12 cellular contexts compared by ENCODE assay signal in the genomic region with DNA sequence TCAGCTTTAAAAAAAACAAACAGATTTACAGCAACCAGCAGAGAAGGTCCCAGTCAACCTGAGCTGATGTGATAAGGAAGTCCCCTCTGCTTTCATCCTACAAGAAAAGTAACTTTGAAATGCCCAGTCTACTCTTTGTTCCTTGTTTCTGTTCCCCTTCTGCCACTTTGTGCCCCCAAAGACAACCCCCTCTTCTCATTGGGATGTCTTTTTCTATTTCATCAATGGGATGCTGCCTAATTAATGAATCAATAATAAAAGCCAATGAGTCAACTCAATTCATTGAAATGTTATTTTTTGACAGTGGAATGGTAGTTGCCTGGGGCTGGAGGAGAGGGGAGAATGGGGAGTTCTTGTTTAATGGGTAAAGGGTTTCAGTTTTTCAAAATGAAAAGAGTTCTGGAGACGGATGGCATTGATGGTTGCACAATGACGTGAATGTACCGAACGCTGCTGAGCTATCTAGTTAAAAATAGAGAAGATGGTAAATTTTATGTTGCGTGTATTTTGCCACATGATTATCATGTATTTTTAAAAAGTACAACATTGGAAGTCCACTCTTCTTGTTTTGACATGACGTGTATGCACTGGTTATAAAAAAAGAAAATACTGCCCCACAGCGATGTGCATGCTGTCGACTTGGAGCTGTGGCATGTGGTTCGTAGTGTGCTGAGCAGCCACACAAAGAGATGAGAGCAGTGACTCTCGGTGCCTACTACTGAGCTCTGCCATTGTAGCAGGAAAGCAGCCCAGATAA. TPM values are rescaled to one million over a fixed set of nuclear protein-coding genes. Genes with fewer than 3 reads are reported as not detected.
DNase-seq lines count a peak whose midpoint lies in the region; ATAC-seq and TF ChIP-seq lines count a peak whose summit lies in the region.
"Had no signal": no experiment of that assay in that cellular context is flagged by ENCODE, and none has a peak within 500 bp of the region (broad histone marks: within the 10 kb centered on the region; RNA-seq: fewer than 3 reads in every experiment).

No MANE protein-coding gene starts in this region.

- peaks cover 5% of the 10 kb centered on the region; the same call in 1 of the 2 replicates for H3K9me2 ChIP-seq in GM23338 (ENCODE audit: insufficient read depth)

- H3K27ac ChIP-seq in GM23338 (ENCODE audit: low read depth) = no peak overlapping the region
- H3K27ac ChIP-seq: parathyroid adenoma had no signal

- no peak for DNase-seq in GM23338 (ENCODE audit: low spot score)
- DNase-seq in NOMO-1 treated with dmso at 0.1 percent for 144 hours (lab: John Stamatoyannopoulos, UW; ENCODE audit: unreplicated experiment) = peak; percentile 80
- no peak for DNase-seq in naive B cell
- DNase-seq in hepatic stellate cell (ENCODE audit: low spot score) = no peak
- DNase-seq in activated CD4-positive, alpha-beta T cell treated with anti-CD3 and anti-CD28 coated beads for 4 hours = no peak
- no peak for DNase-seq in endothelial cell (ENCODE audit: low spot score)
- no peak for DNase-seq in UCSD-AML1 (lab: John Stamatoyannopoulos, UW; ENCODE audit: unreplicated experiment)
- DNase-seq: activated gamma-delta T cell treated with Interleukin-2 at 50 U/mL for 16 hours, NCI-H1694 had no signal

- ATAC-seq in GM18861 (IDR thresholded peaks at IDR 0.05; ENCODE audit: unreplicated experiment) (peak; percentile 57), GM23338 (no peak), naive B cell (ENCODE audit: low read depth in 2 of 2) (peak; percentile 78 to 80)

- no peaks in the 10 kb centered on the region for H3K36me3 Mint-ChIP-seq in GM23338 (ENCODE audit: low read depth)
- H3K36me3 Mint-ChIP-seq in naive B cell = no peaks in the 10 kb centered on the region
- no peaks in the 10 kb centered on the region for H3K36me3 Mint-ChIP-seq in endothelial cell (ENCODE audit: low read depth, unreplicated experiment)
- H3K36me3 Mint-ChIP-seq: brain had no signal

- H3K4me3 ChIP-seq in GM23338 = no peak overlapping the region

- H4K20me1 ChIP-seq in GM23338 (replicated peaks; ENCODE audit: insufficient read depth) = no peaks in the 10 kb centered on the region

- no peak overlapping the region for H3K4me2 ChIP-seq in GM23338

- H3K36me3 ChIP-seq in GM23338 (ENCODE audit: insufficient read depth) = no peaks in the 10 kb centered on the region

- H3K4me1 ChIP-seq in GM23338 (ENCODE audit: insufficient read depth) = 0 out of 2 replicates have a peak, but pooled peaks cover 5% of the 10 kb centered on the region
- H3K4me1 ChIP-seq: parathyroid adenoma had no signal

- no peaks in the 10 kb centered on the region for H3F3A ChIP-seq in GM23338 (replicated peaks; ENCODE audit: low read depth)

- TF ChIP-seq CTCF in GM23338 (conservative IDR thresholded peaks at IDR 0.05; ENCODE audit: low read depth in 2 of 2) (no peak), endothelial cell (IDR thresholded peaks at IDR 0.05; ENCODE audit: unreplicated experiment) (no peak)

- peaks cover 3% of the 10 kb centered on the region for H3K27me3 Mint-ChIP-seq in GM23338 (ENCODE audit: insufficient read depth, low read depth, poor library complexity)
- H3K27me3 Mint-ChIP-seq in naive B cell = peaks cover 1 to 9% (median 2%) of the 10 kb centered on the region in 3 donors
- peaks cover 3% of the 10 kb centered on the region for H3K27me3 Mint-ChIP-seq in endothelial cell (ENCODE audit: unreplicated experiment)

- H3K27ac Mint-ChIP-seq in GM23338 (no peak overlapping the region), naive B cell (peak overlapping the region in 4 of 6 donors; percentile 12 to 96 (median 48)), endothelial cell (ENCODE audit: unreplicated experiment) (no peak overlapping the region)
- H3K27ac Mint-ChIP-seq: brain had no signal

- no peaks in the 10 kb centered on the region for H3K27me3 ChIP-seq in GM23338 (ENCODE audit: insufficient read depth)

- H3K79me2 ChIP-seq in GM23338 (replicated peaks; ENCODE audit: insufficient read depth) = no peaks in the 10 kb centered on the region
- H3K79me2 ChIP-seq: parathyroid adenoma had no signal

- 0 out of 2 replicates have a peak overlapping the region, but pooled peaks have one; percentile 59 for H2AFZ ChIP-seq in GM23338
- H2AFZ ChIP-seq: parathyroid adenoma had no signal

- no peak overlapping the region for H3K4me3 Mint-ChIP-seq in GM23338
- H3K4me3 Mint-ChIP-seq in naive B cell = peak overlapping the region in 2 of 8 donors; percentile 38 to 48
- no peak overlapping the region for H3K4me3 Mint-ChIP-seq in endothelial cell (ENCODE audit: unreplicated experiment)
- H3K4me3 Mint-ChIP-seq: brain had no signal

- H3K9me3 Mint-ChIP-seq in GM23338 (no peaks in the 10 kb centered on the region), naive B cell (peaks cover 0 to 3% (median 0%) of the 10 kb centered on the region in 7 donors), endothelial cell (ENCODE audit: unreplicated experiment) (no peaks in the 10 kb centered on the region)

- H3K4me1 Mint-ChIP-seq in GM23338 (peaks cover 7% of the 10 kb centered on the region; the same call in 1 of the 3 replicates), naive B cell (peaks cover 0 to 16% (median 6%) of the 10 kb centered on the region in 3 donors), endothelial cell (ENCODE audit: unreplicated experiment) (no peaks in the 10 kb centered on the region)
- H3K4me1 Mint-ChIP-seq: brain had no signal

TF ChIP-seq in GM23338, 12 proteins besides CTCF, POLR2A, EP300 and RAD21 (continues in another document):
- TF ChIP-seq, protein P1, sequence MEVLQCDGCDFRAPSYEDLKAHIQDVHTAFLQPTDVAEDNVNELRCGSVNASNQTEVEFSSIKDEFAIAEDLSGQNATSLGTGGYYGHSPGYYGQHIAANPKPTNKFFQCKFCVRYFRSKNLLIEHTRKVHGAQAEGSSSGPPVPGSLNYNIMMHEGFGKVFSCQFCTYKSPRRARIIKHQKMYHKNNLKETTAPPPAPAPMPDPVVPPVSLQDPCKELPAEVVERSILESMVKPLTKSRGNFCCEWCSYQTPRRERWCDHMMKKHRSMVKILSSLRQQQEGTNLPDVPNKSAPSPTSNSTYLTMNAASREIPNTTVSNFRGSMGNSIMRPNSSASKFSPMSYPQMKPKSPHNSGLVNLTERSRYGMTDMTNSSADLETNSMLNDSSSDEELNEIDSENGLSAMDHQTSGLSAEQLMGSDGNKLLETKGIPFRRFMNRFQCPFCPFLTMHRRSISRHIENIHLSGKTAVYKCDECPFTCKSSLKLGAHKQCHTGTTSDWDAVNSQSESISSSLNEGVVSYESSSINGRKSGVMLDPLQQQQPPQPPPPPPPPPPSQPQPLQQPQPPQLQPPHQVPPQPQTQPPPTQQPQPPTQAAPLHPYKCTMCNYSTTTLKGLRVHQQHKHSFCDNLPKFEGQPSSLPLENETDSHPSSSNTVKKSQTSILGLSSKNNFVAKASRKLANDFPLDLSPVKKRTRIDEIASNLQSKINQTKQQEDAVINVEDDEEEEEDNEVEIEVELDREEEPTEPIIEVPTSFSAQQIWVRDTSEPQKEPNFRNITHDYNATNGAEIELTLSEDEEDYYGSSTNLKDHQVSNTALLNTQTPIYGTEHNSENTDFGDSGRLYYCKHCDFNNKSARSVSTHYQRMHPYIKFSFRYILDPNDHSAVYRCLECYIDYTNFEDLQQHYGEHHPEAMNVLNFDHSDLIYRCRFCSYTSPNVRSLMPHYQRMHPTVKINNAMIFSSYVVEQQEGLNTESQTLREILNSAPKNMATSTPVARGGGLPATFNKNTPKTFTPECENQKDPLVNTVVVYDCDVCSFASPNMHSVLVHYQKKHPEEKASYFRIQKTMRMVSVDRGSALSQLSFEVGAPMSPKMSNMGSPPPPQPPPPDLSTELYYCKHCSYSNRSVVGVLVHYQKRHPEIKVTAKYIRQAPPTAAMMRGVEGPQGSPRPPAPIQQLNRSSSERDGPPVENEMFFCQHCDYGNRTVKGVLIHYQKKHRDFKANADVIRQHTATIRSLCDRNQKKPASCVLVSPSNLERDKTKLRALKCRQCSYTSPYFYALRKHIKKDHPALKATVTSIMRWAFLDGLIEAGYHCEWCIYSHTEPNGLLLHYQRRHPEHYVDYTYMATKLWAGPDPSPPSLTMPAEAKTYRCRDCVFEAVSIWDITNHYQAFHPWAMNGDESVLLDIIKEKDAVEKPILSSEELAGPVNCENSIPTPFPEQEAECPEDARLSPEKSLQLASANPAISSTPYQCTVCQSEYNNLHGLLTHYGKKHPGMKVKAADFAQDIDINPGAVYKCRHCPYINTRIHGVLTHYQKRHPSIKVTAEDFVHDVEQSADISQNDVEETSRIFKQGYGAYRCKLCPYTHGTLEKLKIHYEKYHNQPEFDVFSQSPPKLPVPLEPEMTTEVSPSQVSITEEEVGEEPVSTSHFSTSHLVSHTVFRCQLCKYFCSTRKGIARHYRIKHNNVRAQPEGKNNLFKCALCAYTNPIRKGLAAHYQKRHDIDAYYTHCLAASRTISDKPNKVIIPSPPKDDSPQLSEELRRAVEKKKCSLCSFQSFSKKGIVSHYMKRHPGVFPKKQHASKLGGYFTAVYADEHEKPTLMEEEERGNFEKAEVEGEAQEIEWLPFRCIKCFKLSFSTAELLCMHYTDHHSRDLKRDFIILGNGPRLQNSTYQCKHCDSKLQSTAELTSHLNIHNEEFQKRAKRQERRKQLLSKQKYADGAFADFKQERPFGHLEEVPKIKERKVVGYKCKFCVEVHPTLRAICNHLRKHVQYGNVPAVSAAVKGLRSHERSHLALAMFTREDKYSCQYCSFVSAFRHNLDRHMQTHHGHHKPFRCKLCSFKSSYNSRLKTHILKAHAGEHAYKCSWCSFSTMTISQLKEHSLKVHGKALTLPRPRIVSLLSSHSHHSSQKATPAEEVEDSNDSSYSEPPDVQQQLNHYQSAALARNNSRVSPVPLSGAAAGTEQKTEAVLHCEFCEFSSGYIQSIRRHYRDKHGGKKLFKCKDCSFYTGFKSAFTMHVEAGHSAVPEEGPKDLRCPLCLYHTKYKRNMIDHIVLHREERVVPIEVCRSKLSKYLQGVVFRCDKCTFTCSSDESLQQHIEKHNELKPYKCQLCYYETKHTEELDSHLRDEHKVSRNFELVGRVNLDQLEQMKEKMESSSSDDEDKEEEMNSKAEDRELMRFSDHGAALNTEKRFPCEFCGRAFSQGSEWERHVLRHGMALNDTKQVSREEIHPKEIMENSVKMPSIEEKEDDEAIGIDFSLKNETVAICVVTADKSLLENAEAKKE (CRISPR knock-in tag; IDR thresholded peaks at IDR 0.05) = no peak
- TF ChIP-seq JUNB (IDR thresholded peaks at IDR 0.05; ENCODE audit: unreplicated experiment) (no peak), ZNF114 (CRISPR knock-in tag; IDR thresholded peaks at IDR 0.05) (no peak)

RNA-seq across cellular contexts. Expression of gene PADI2, which starts 22.4 kb away (rescaled TPM):
- total RNA-seq in GM23338 (2014; rRNA removed; shearing (Covaris generic)) = 3.7 and 4.3 TPM in 2 replicates
- polyA plus RNA-seq in GM23338 (2016; fragmentation: Nextera tagmentation; extraction: Ambion mirVana) = 1.7 TPM in 2 replicates
- under 1 TPM in 4 of 6 donors, not detected in 2; 0.08 to 0.74 (median 0.09) TPM for polyA plus RNA-seq in naive B cell (ENCODE audit: low read depth in 6 of 6)
- 0.28 TPM for total RNA-seq in endothelial cell (ENCODE audit: unreplicated experiment)

Comparison
In these comparisons a context has a peak if more than half of its experiments do, and no peak if none do; other contexts are left out.
1. H3K27ac Mint-ChIP-seq: peak in naive B cell (4 of 6); none in GM23338 (single experiment) and endothelial cell (single experiment).